In the genomic region with DNA sequence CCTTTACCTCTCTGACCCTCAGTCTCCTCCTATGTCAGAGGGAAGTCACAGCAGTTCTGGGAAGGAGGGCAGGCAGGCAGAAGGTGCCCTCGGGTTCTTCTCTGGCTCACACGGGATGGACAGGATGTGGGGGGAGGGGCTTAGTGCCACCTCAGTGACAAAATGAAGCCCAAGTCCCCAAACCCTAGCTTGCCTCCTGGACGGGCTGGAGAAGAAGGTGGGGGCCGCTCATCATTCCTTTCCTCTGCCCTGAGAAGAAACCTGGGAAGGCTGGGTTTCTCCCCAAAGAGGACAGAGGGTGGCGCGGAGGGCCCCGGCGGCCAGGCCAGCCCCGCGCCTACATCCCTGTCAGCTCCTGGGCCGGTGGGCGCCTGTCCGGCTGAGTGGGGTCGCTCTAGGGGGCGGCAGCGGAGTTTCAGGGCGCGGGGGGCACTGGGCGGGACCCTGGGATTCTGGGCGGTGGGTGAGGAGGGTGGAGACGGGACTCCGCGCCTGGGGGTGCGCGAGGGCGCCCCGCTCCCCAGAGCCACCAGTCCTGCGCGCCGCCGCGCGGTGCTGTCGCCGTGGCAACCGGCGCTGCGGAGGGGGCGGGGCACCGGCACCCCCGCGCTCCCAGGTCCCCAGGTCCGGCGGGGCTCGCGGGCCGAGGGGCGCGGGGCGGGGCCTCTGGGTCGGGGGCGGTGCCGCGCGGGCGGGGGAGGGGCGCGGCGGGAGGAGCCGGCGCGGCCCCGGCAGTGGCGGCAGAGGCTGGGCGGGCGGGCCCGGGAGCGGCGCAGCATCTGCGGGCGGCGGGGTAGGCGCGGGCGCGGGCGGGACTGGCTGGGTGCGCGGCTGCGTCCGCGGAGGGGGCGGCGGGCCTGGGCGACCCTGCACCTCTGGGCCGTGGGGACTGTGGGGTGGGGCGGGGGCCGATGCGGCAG, we compare ENCODE assay signal across 8 cellular contexts. TPM values are rescaled to one million over a fixed set of nuclear protein-coding genes. Genes with fewer than 3 reads are reported as not detected.
A peak's percentile ranks its signal among the peaks of the same experiment; 100 is the strongest.
DNase-seq lines count a peak whose midpoint lies in the region; ATAC-seq and TF ChIP-seq lines count a peak whose summit lies in the region.

TMEM121 (plus strand) TSS at position 723 of the 920 bp plus-strand sequence. CDS start 2,252 bp downstream, outside the sequence.

- H3K9me2 ChIP-seq in HCT116 (ENCODE audit: insufficient read depth): no peaks in the 10 kb centered on the region

- peak within 1 kb of the TSS; percentile 51 for H3K9ac ChIP-seq in HCT116 (ENCODE audit: low read length)

- peaks cover 32% of the 10 kb centered on the region for H3K27me3 Mint-ChIP-seq in neural crest cell (ENCODE audit: low read depth)

- TF ChIP-seq CTCF in A673 (conservative IDR thresholded peaks at IDR 0.05; ENCODE audit: low read depth, low read length) (no peak), HCT116 (IDR thresholded peaks at IDR 0.05 in 2 of 3, conservative IDR thresholded peaks at IDR 0.05 in 1 of 3; ENCODE audit: borderline replicate concordance in 1 of 3, insufficient read depth in 1 of 3, low read depth in 2 of 3, low read length in 2 of 3) (no peak), fibroblast of mammary gland (conservative IDR thresholded peaks at IDR 0.05; ENCODE audit: control insufficient read depth, insufficient read depth, low read depth, low read length) (no peak), neural crest cell (conservative IDR thresholded peaks at IDR 0.05) (no peak)

- intact Hi-C loops in A673 (cut with micrococcal nuclease; ENCODE audit: unreplicated experiment): loop anchor here (2.0 to 5.0 kb wide), 2 partner anchors 35 to 154 kb away; partner anchors contain the start of gene TEDC1
- intact Hi-C loops in HCT116 (cut with micrococcal nuclease): loop anchor here (5.0 kb wide), 1 partner anchor 34 kb away; the partner anchor contains the start of gene TEDC1

- peak within 1 kb of the TSS; percentile 80 for H3K4me3 Mint-ChIP-seq in neural crest cell

- no peak for TF ChIP-seq POLR2A in HCT116 (IDR thresholded peaks at IDR 0.05; ENCODE audit: borderline replicate concordance, extremely low read depth, insufficient read depth, insufficient read length)

- H4K20me1 ChIP-seq in HCT116 (ENCODE audit: insufficient read depth): no peaks in the 10 kb centered on the region

- CTCF ChIA-PET in A673 (lab: Charles Lee): no interaction called here
- CTCF ChIA-PET in HCT116 (lab: Charles Lee): no interaction called here

- no peaks in the 10 kb centered on the region for H3K9me3 Mint-ChIP-seq in neural crest cell

- H3K4me3 ChIP-seq in A673 (ENCODE audit: low read depth, low read length, poor library complexity, severe bottlenecking) (peak within 1 kb of the TSS; percentile 55), HCT116 (replicated peaks in 1 of 2; ENCODE audit: low read depth in 1 of 2, low read length in 2 of 2) (peak within 1 kb of the TSS; percentile 49 to 62), fibroblast of mammary gland (ENCODE audit: control insufficient read depth, low read depth, low read length) (peak within 1 kb of the TSS; percentile 39)

- no peak for TF ChIP-seq RAD21 in HCT116 (IDR thresholded peaks at IDR 0.05; ENCODE audit: low read depth)

- H3K36me3 ChIP-seq in A673 (ENCODE audit: insufficient read depth, low read length, poor library complexity, severe bottlenecking) (no peaks in the 10 kb centered on the region), HCT116 (ENCODE audit: control insufficient read depth in 1 of 2, insufficient read depth in 2 of 2, low read length in 2 of 2) (no peaks in the 10 kb centered on the region)

- H3K4me2 ChIP-seq in HCT116 (ENCODE audit: low read length): peak within 1 kb of the TSS; percentile 84

- H3K27ac ChIP-seq in A673 (ENCODE audit: low read depth, low read length, poor library complexity, severe bottlenecking): no peak within 1 kb of the TSS
- H3K27ac ChIP-seq in HCT116 (ENCODE audit: low read depth, low read length): peak within 1 kb of the TSS; percentile 49; the same call in 1 of the 2 replicates

- H3K4me1 ChIP-seq in A673 (ENCODE audit: insufficient read depth, low read length, poor library complexity, severe bottlenecking) (peaks cover 15% of the 10 kb centered on the region), HCT116 (ENCODE audit: control insufficient read depth in 1 of 2, insufficient read depth in 2 of 2, low read length in 2 of 2) (peaks cover 8 to 23% of the 10 kb centered on the region in 2 experiments; a peak in 3 of 4 replicates)

- H3K36me3 Mint-ChIP-seq in neural crest cell (ENCODE audit: low read depth): no peaks in the 10 kb centered on the region

- POLR2A ChIA-PET in A673 (lab: Charles Lee; ENCODE audit: low non-redundant PET): no interaction called here
- POLR2A ChIA-PET in HCT116 (lab: Charles Lee): no interaction called here

- H3K9me3 ChIP-seq in A673 (ENCODE audit: low read depth, low read length, poor library complexity, severe bottlenecking) (no peaks in the 10 kb centered on the region), HCT116 (ENCODE audit: control insufficient read depth in 1 of 2, insufficient read depth in 1 of 2, low read depth in 1 of 2, low read length in 2 of 2) (no peaks in the 10 kb centered on the region)

- no peak within 1 kb of the TSS for H3K27ac Mint-ChIP-seq in neural crest cell (ENCODE audit: unreplicated experiment)

- no peaks in the 10 kb centered on the region for H3K4me1 Mint-ChIP-seq in neural crest cell

- RAD21 ChIA-PET in HCT116 (lab: Charles Lee; ENCODE audit: low non-redundant PET in 1 of 2, low total read pairs in 2 of 2, uncharacterized antibody in 2 of 2, unreplicated experiment in 2 of 2): interaction anchor here in 1 of 2 experiments (0.6 kb wide), 1 partner anchor 36 kb away, joined by 3 read pairs; no protein-coding TSS in a partner anchor

- BruUV-seq in A673 (replicated peaks; lab: Mats Ljungman, UMichigan) (no TSS peak), HCT116 (replicated peaks; lab: Mats Ljungman, UMichigan) (no TSS peak)

- no peaks in the 10 kb centered on the region for H3K27me3 ChIP-seq in A673 (replicated peaks; ENCODE audit: insufficient read depth, low read depth, low read length, poor library complexity)
- no peaks in the 10 kb centered on the region for H3K27me3 ChIP-seq in HCT116 (ENCODE audit: insufficient read depth, low read length)

- H2AFZ ChIP-seq in HCT116 (ENCODE audit: low read depth, low read length, poor library complexity, severe bottlenecking): peak within 1 kb of the TSS; percentile 54

- H3K79me2 ChIP-seq in HCT116 (ENCODE audit: insufficient read depth, low read length): no peaks in the 10 kb centered on the region

- DNase-seq in A673 (ENCODE audit: low spot score) (peak; percentile 20), HCT116 (ENCODE audit: low read depth, low spot score) (no peak), fibroblast of mammary gland (ENCODE audit: low read depth) (no peak), neural crest cell (ENCODE audit: low read depth, low spot score) (peak; percentile 38), SHP77 treated with DMSO at 0.1 percent for 48 hours (lab: John Stamatoyannopoulos, UW) (no peak), T1000 (lab: John Stamatoyannopoulos, UW) (no peak)
- DNase-seq in activated CD8-positive, alpha-beta memory T cell treated with anti-CD3 and anti-CD28 coated beads, Interleukin-2, amount 50 U/mL, for 48 hours: peak; percentile 75

- peak; percentile 51 for ATAC-seq in HCT116
- ATAC-seq in GM21360 (IDR thresholded peaks at IDR 0.05; ENCODE audit: unreplicated experiment): no peak

TF ChIP-seq in HCT116, 20 proteins besides CTCF, POLR2A, EP300 and RAD21 (continues in another document):
- TF ChIP-seq FOSL1 (IDR thresholded peaks at IDR 0.05; ENCODE audit: low read depth) (no peak), CBX3 (IDR thresholded peaks at IDR 0.05; ENCODE audit: low read depth) (no peak), EZH2 (IDR thresholded peaks at IDR 0.05) (no peak), EZH2phosphoT487 (IDR thresholded peaks at IDR 0.05; ENCODE audit: borderline replicate concordance) (no peak), CEBPB (IDR thresholded peaks at IDR 0.05; ENCODE audit: low read depth) (no peak), EGR1 (IDR thresholded peaks at IDR 0.05; ENCODE audit: low read depth) (no peak)
- TF ChIP-seq, protein P1, sequence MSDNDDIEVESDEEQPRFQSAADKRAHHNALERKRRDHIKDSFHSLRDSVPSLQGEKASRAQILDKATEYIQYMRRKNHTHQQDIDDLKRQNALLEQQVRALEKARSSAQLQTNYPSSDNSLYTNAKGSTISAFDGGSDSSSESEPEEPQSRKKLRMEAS (IDR thresholded peaks at IDR 0.05): no peak
- TF ChIP-seq, protein P2, sequence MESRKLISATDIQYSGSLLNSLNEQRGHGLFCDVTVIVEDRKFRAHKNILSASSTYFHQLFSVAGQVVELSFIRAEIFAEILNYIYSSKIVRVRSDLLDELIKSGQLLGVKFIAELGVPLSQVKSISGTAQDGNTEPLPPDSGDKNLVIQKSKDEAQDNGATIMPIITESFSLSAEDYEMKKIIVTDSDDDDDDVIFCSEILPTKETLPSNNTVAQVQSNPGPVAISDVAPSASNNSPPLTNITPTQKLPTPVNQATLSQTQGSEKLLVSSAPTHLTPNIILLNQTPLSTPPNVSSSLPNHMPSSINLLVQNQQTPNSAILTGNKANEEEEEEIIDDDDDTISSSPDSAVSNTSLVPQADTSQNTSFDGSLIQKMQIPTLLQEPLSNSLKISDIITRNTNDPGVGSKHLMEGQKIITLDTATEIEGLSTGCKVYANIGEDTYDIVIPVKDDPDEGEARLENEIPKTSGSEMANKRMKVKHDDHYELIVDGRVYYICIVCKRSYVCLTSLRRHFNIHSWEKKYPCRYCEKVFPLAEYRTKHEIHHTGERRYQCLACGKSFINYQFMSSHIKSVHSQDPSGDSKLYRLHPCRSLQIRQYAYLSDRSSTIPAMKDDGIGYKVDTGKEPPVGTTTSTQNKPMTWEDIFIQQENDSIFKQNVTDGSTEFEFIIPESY (IDR thresholded peaks at IDR 0.05; ENCODE audit: extremely low read depth, insufficient replicate concordance, low read length): no peak

RNA-seq across cellular contexts. Expression of gene TMEM121, which starts in this region (rescaled TPM):
- 3.1 and 4.7 TPM in 2 replicates for total RNA-seq in A673 (2021)
- total RNA-seq in HCT116 (2021; ENCODE audit: unreplicated experiment): 5.5 TPM
- 3.4 and 4.6 TPM in 2 replicates for polyA plus RNA-seq in HCT116 (2012)
- total RNA-seq in neural crest cell: 12.3 and 13.9 TPM in 2 replicates

Comparison
In these comparisons a context has a peak if more than half of its experiments do, and no peak if none do; other contexts are left out.
1. DNase-seq: peak in A673 (single experiment), activated CD8-positive, alpha-beta memory T cell treated with anti-CD3 and anti-CD28 coated beads, Interleukin-2, amount 50 U/mL, for 48 hours (single experiment) and neural crest cell (single experiment); none in HCT116 (single experiment), fibroblast of mammary gland (single experiment), SHP77 treated with DMSO at 0.1 percent for 48 hours (single experiment) and T1000 (single experiment).
2. Peak in every context shown above with its lines, with median percentiles within 50 percentile points of each other: H3K4me3 ChIP-seq.